ENCODE assay signal across 18 cellular contexts in genomic region chr6:90096818-90097217, GRCh38.
DNase-seq lines count a peak whose midpoint lies in the region; ATAC-seq and TF ChIP-seq lines count a peak whose summit lies in the region.
"Had no signal": no experiment of that assay in that cellular context is flagged by ENCODE, and none has a peak within 500 bp of the region (broad histone marks: within the 10 kb centered on the region; RNA-seq: fewer than 3 reads in every experiment).

No MANE protein-coding gene starts in this region.

- intact Hi-C loops in activated CD8-positive, alpha-beta T cell treated with anti-CD3 and anti-CD28 coated beads for 36 hours (cut with micrococcal nuclease): no loop called here

- no peak overlapping the region for H3K4me3 ChIP-seq in gastroesophageal sphincter
- H3K4me3 ChIP-seq: lung had no signal

- no peak for TF ChIP-seq POLR2A in gastroesophageal sphincter (IDR thresholded peaks at IDR 0.05)

- 90 to 94% methylated on average over 2 to 4 of the region's 4 CpGs for WGBS in gastroesophageal sphincter (ENCODE audit: low coverage in 1 of 2), 2 donors

- peaks cover 7 to 33% (median 8%) of the 10 kb centered on the region in 3 donors for H3K4me1 ChIP-seq in gastroesophageal sphincter

- TF ChIP-seq CTCF in activated CD8-positive, alpha-beta T cell treated with anti-CD3 and anti-CD28 coated beads for 36 hours (IDR thresholded peaks at IDR 0.05): no peak
- no peak for TF ChIP-seq CTCF in gastroesophageal sphincter (IDR thresholded peaks at IDR 0.05)

- CTCF ChIA-PET in activated CD8-positive, alpha-beta T cell treated with anti-CD3 and anti-CD28 coated beads for 36 hours (lab: Charles Lee): interaction anchor here (1.0 to 3.9 kb wide), 2 partner anchors 9 to 156 kb away, joined by 3 to 15 read pairs; no protein-coding TSS in a partner anchor

- H3K27ac Mint-ChIP-seq in T-helper 2 cell treated with Interferon-gamma antibody and Interleukin-4, amounts not matched to agents 5 μg/mL and 100 μg/mL, for 36 hours: peak overlapping the region; percentile 6
- peak overlapping the region; percentile 26 for H3K27ac Mint-ChIP-seq in activated CD8-positive, alpha-beta T cell treated with anti-CD3 and anti-CD28 coated beads for 36 hours
- H3K27ac Mint-ChIP-seq in stimulated activated naive CD8-positive, alpha-beta T cell treated with anti-CD3 and anti-CD28 coated beads, Interleukin-15, amount 100 ng/mL, for 72 hours: peak overlapping the region; percentile 74 to 76

- no peak for ATAC-seq in activated CD8-positive, alpha-beta T cell treated with anti-CD3 and anti-CD28 coated beads for 36 hours
- ATAC-seq in gastroesophageal sphincter: no peak
- no peak for ATAC-seq in stimulated activated naive CD8-positive, alpha-beta T cell treated with anti-CD3 and anti-CD28 coated beads, Interleukin-15, amount 100 ng/mL, for 72 hours
- ATAC-seq in HG02642 (IDR thresholded peaks at IDR 0.05; ENCODE audit: poor library complexity, unreplicated experiment): no peak
- ATAC-seq: HCT116 had no signal

- no peaks in the 10 kb centered on the region for H3K27me3 ChIP-seq in gastroesophageal sphincter

- H3K27me3 Mint-ChIP-seq in T-helper 2 cell treated with Interferon-gamma antibody and Interleukin-4, amounts not matched to agents 5 μg/mL and 100 μg/mL, for 36 hours (ENCODE audit: low read depth): peaks cover 11% of the 10 kb centered on the region
- H3K27me3 Mint-ChIP-seq in activated CD8-positive, alpha-beta T cell treated with anti-CD3 and anti-CD28 coated beads for 36 hours: no peaks in the 10 kb centered on the region
- no peaks in the 10 kb centered on the region for H3K27me3 Mint-ChIP-seq in stimulated activated naive CD8-positive, alpha-beta T cell treated with anti-CD3 and anti-CD28 coated beads, Interleukin-15, amount 100 ng/mL, for 72 hours

- DNase-seq in T-helper 2 cell treated with Interferon-gamma antibody and Interleukin-4, amounts not matched to agents 5 μg/mL and 100 μg/mL, for 36 hours (ENCODE audit: low spot score): no peak
- no peak for DNase-seq in T-helper 2 cell
- no peak for DNase-seq in activated CD8-positive, alpha-beta T cell treated with anti-CD3 and anti-CD28 coated beads for 36 hours
- no peak for DNase-seq in stimulated activated naive CD8-positive, alpha-beta T cell treated with anti-CD3 and anti-CD28 coated beads, Interleukin-15, amount 100 ng/mL, for 72 hours
- no peak for DNase-seq in NCI-H187 (lab: John Stamatoyannopoulos, UW)
- no peak for DNase-seq in T-helper 9 cell
- DNase-seq: activated T-cell treated with anti-CD3 and anti-CD28 coated beads for 4 hours; NCI-H1694; retina; SIG-M5; stimulated activated CD4-positive, alpha-beta T cell treated with anti-CD3 and anti-CD28 coated beads, Interleukin-1b, Interleukin-23, amount 100 ng/mL, for 48 hours; T1000 had no signal

- peaks cover 49% of the 10 kb centered on the region for H3K4me1 Mint-ChIP-seq in T-helper 2 cell treated with Interferon-gamma antibody and Interleukin-4, amounts not matched to agents 5 μg/mL and 100 μg/mL, for 36 hours (ENCODE audit: low read depth)
- H3K4me1 Mint-ChIP-seq in activated CD8-positive, alpha-beta T cell treated with anti-CD3 and anti-CD28 coated beads for 36 hours (ENCODE audit: low read depth): peaks cover 82% of the 10 kb centered on the region
- H3K4me1 Mint-ChIP-seq in stimulated activated naive CD8-positive, alpha-beta T cell treated with anti-CD3 and anti-CD28 coated beads, Interleukin-15, amount 100 ng/mL, for 72 hours: peaks cover 95% of the 10 kb centered on the region

- no peak overlapping the region for H3K4me3 Mint-ChIP-seq in T-helper 2 cell treated with Interferon-gamma antibody and Interleukin-4, amounts not matched to agents 5 μg/mL and 100 μg/mL, for 36 hours
- no peak overlapping the region for H3K4me3 Mint-ChIP-seq in activated CD8-positive, alpha-beta T cell treated with anti-CD3 and anti-CD28 coated beads for 36 hours
- H3K4me3 Mint-ChIP-seq in stimulated activated naive CD8-positive, alpha-beta T cell treated with anti-CD3 and anti-CD28 coated beads, Interleukin-15, amount 100 ng/mL, for 72 hours: peak overlapping the region; percentile 16 to 41

- peaks cover 12% of the 10 kb centered on the region for H3K9me3 Mint-ChIP-seq in T-helper 2 cell treated with Interferon-gamma antibody and Interleukin-4, amounts not matched to agents 5 μg/mL and 100 μg/mL, for 36 hours
- no peaks in the 10 kb centered on the region for H3K9me3 Mint-ChIP-seq in activated CD8-positive, alpha-beta T cell treated with anti-CD3 and anti-CD28 coated beads for 36 hours
- H3K9me3 Mint-ChIP-seq in stimulated activated naive CD8-positive, alpha-beta T cell treated with anti-CD3 and anti-CD28 coated beads, Interleukin-15, amount 100 ng/mL, for 72 hours: peaks cover 0 to 5% of the 10 kb centered on the region in 2 donors

- peak overlapping the region in 3 of 4 donors; percentile 81 to 89 (median 87) for H3K27ac ChIP-seq in gastroesophageal sphincter
- H3K27ac ChIP-seq: 22Rv1, C4-2B had no signal

- POLR2A ChIA-PET in activated CD8-positive, alpha-beta T cell treated with anti-CD3 and anti-CD28 coated beads for 36 hours (lab: Charles Lee): interaction anchor here (1.3 to 1.9 kb wide), 2 partner anchors 12 to 16 kb away, joined by 3 to 5 read pairs; no protein-coding TSS in a partner anchor

- H3K36me3 ChIP-seq in gastroesophageal sphincter: no peaks in the 10 kb centered on the region

- H3K9me3 ChIP-seq in gastroesophageal sphincter: no peaks in the 10 kb centered on the region

- TF ChIP-seq EP300 in gastroesophageal sphincter (IDR thresholded peaks at IDR 0.05): no peak

- peaks cover 20% of the 10 kb centered on the region for H3K36me3 Mint-ChIP-seq in T-helper 2 cell treated with Interferon-gamma antibody and Interleukin-4, amounts not matched to agents 5 μg/mL and 100 μg/mL, for 36 hours (ENCODE audit: low read depth)
- peaks cover 31% of the 10 kb centered on the region for H3K36me3 Mint-ChIP-seq in activated CD8-positive, alpha-beta T cell treated with anti-CD3 and anti-CD28 coated beads for 36 hours (ENCODE audit: low read depth)

Comparison
In these comparisons a context has a peak if more than half of its experiments do, and no peak if none do; other contexts are left out.
1. H3K27ac Mint-ChIP-seq: peak in every context shown above with its lines; median percentile 75 in stimulated activated naive CD8-positive, alpha-beta T cell treated with anti-CD3 and anti-CD28 coated beads, Interleukin-15, amount 100 ng/mL, for 72 hours; 26 in activated CD8-positive, alpha-beta T cell treated with anti-CD3 and anti-CD28 coated beads for 36 hours; 6 in T-helper 2 cell treated with Interferon-gamma antibody and Interleukin-4, amounts not matched to agents 5 μg/mL and 100 μg/mL, for 36 hours.
2. H3K4me3 Mint-ChIP-seq: peak in stimulated activated naive CD8-positive, alpha-beta T cell treated with anti-CD3 and anti-CD28 coated beads, Interleukin-15, amount 100 ng/mL, for 72 hours (2 of 2); none in T-helper 2 cell treated with Interferon-gamma antibody and Interleukin-4, amounts not matched to agents 5 μg/mL and 100 μg/mL, for 36 hours (single experiment) and activated CD8-positive, alpha-beta T cell treated with anti-CD3 and anti-CD28 coated beads for 36 hours (single experiment).